1 cellular context compared by ENCODE assay signal in genomic region chr2:15812187-15812830, GRCh38.
TF ChIP-seq lines count a peak whose summit lies in the region.

No MANE protein-coding gene starts in this region.

TF ChIP-seq in H1, 55 proteins besides CTCF, POLR2A, EP300 and RAD21:
- TF ChIP-seq CEBPB (IDR thresholded peaks at IDR 0.05; ENCODE audit: low read depth, low read length) (no peak), PHF8 (conservative IDR thresholded peaks at IDR 0.05; ENCODE audit: low read depth, low read length) (no peak), TCF12 (IDR thresholded peaks at IDR 0.05; ENCODE audit: low read depth, low read length) (no peak), E2F6 (IDR thresholded peaks at IDR 0.05) (no peak), RFX5 (IDR thresholded peaks at IDR 0.05; ENCODE audit: borderline replicate concordance, low read depth, low read length) (no peak), NRF1 (IDR thresholded peaks at IDR 0.05; ENCODE audit: low read depth, low read length) (no peak)
